In genomic region chr7:15305002-15305600, GRCh38 we compare ENCODE assay signal across 8 cellular contexts.
DNase-seq lines count a peak whose midpoint lies in the region; ATAC-seq, FAIRE-seq and TF ChIP-seq lines count a peak whose summit lies in the region.

No MANE protein-coding gene starts in this region.

- peak; percentile 69 for TF ChIP-seq CTCF in LNCAP (IDR thresholded peaks at IDR 0.05)

- H3K27ac Mint-ChIP-seq in naive thymus-derived CD8-positive, alpha-beta T cell = no peak overlapping the region
- H3K27ac Mint-ChIP-seq in activated CD8-positive, alpha-beta memory T cell treated with anti-CD3 and anti-CD28 coated beads, Interleukin-2, amount 10 ng/mL, durations not matched to agents 7 days and 5 days = no peak overlapping the region

- FAIRE-seq in frontal cortex (lab: Jason Lieb, UNC) = peak; percentile 60

- no peaks in the 10 kb centered on the region for H3K4me1 Mint-ChIP-seq in naive thymus-derived CD8-positive, alpha-beta T cell
- H3K4me1 Mint-ChIP-seq in activated CD8-positive, alpha-beta memory T cell treated with anti-CD3 and anti-CD28 coated beads, Interleukin-2, amount 10 ng/mL, durations not matched to agents 7 days and 5 days = no peaks in the 10 kb centered on the region

- POLR2A ChIA-PET in naive thymus-derived CD8-positive, alpha-beta T cell (lab: Charles Lee) = no interaction called here

- H3K36me3 Mint-ChIP-seq in naive thymus-derived CD8-positive, alpha-beta T cell = no peaks in the 10 kb centered on the region
- H3K36me3 Mint-ChIP-seq in activated CD8-positive, alpha-beta memory T cell treated with anti-CD3 and anti-CD28 coated beads, Interleukin-2, amount 10 ng/mL, durations not matched to agents 7 days and 5 days = no peaks in the 10 kb centered on the region

- ATAC-seq in GM21367 (IDR thresholded peaks at IDR 0.05; ENCODE audit: unreplicated experiment) = peak; percentile 60
- ATAC-seq in SK-N-SH treated with all-trans-retinoic acid at 6 μM for 48 hours = peak; percentile 81
- ATAC-seq in naive thymus-derived CD8-positive, alpha-beta T cell = no peak
- ATAC-seq in activated CD8-positive, alpha-beta memory T cell treated with anti-CD3 and anti-CD28 coated beads, Interleukin-2, amount 10 ng/mL, durations not matched to agents 7 days and 5 days = no peak

- CTCF ChIA-PET in activated CD8-positive, alpha-beta memory T cell treated with anti-CD3 and anti-CD28 coated beads, Interleukin-2, amount 10 ng/mL, durations not matched to agents 7 days and 5 days (lab: Charles Lee) = no interaction called here

- no peaks in the 10 kb centered on the region for H3K27me3 Mint-ChIP-seq in naive thymus-derived CD8-positive, alpha-beta T cell
- no peaks in the 10 kb centered on the region for H3K27me3 Mint-ChIP-seq in activated CD8-positive, alpha-beta memory T cell treated with anti-CD3 and anti-CD28 coated beads, Interleukin-2, amount 10 ng/mL, durations not matched to agents 7 days and 5 days

- peaks cover 0 to 4% (median 0%) of the 10 kb centered on the region in 9 donors for H3K9me3 Mint-ChIP-seq in naive thymus-derived CD8-positive, alpha-beta T cell
- H3K9me3 Mint-ChIP-seq in activated CD8-positive, alpha-beta memory T cell treated with anti-CD3 and anti-CD28 coated beads, Interleukin-2, amount 10 ng/mL, durations not matched to agents 7 days and 5 days (ENCODE audit: low read depth) = no peaks in the 10 kb centered on the region

- peak; percentile 22 for DNase-seq in DMS 273 treated with DMSO at 0.1 percent for 48 hours (lab: John Stamatoyannopoulos, UW)
- no peak for DNase-seq in frontal cortex (ENCODE audit: low spot score in 2 of 2)
- peak; percentile 8 for DNase-seq in retina
- DNase-seq in naive thymus-derived CD8-positive, alpha-beta T cell = no peak
- DNase-seq in activated CD8-positive, alpha-beta memory T cell treated with anti-CD3 and anti-CD28 coated beads, Interleukin-2, amount 10 ng/mL, durations not matched to agents 7 days and 5 days = no peak

- no peak overlapping the region for H3K4me3 Mint-ChIP-seq in naive thymus-derived CD8-positive, alpha-beta T cell
- H3K4me3 Mint-ChIP-seq in activated CD8-positive, alpha-beta memory T cell treated with anti-CD3 and anti-CD28 coated beads, Interleukin-2, amount 10 ng/mL, durations not matched to agents 7 days and 5 days = no peak overlapping the region

TF ChIP-seq in SK-N-SH treated with all-trans-retinoic acid at 6 μM for 48 hours, 23 proteins besides CTCF, POLR2A, EP300 and RAD21:
- TF ChIP-seq ARNTL (CRISPR knock-in tag; IDR thresholded peaks at IDR 0.05; ENCODE audit: borderline replicate concordance, low read depth) (no peak), GLIS3 (CRISPR knock-in tag; IDR thresholded peaks at IDR 0.05) (no peak), TOX (CRISPR knock-in tag; IDR thresholded peaks at IDR 0.05; ENCODE audit: borderline replicate concordance) (no peak)

Comparison
In these comparisons a context has a peak if more than half of its experiments do, and no peak if none do; other contexts are left out.
1. DNase-seq: peak in DMS 273 treated with DMSO at 0.1 percent for 48 hours (single experiment) and retina (single experiment); none in frontal cortex (0 of 2), naive thymus-derived CD8-positive, alpha-beta T cell (0 of 10) and activated CD8-positive, alpha-beta memory T cell treated with anti-CD3 and anti-CD28 coated beads, Interleukin-2, amount 10 ng/mL, durations not matched to agents 7 days and 5 days (single experiment).
2. ATAC-seq: peak in GM21367 (single experiment) and SK-N-SH treated with all-trans-retinoic acid at 6 μM for 48 hours (single experiment); none in naive thymus-derived CD8-positive, alpha-beta T cell (0 of 2) and activated CD8-positive, alpha-beta memory T cell treated with anti-CD3 and anti-CD28 coated beads, Interleukin-2, amount 10 ng/mL, durations not matched to agents 7 days and 5 days (single experiment).